10 cellular contexts compared by ENCODE assay signal in genomic region chr11:74025467-74026166, GRCh38. TPM values are rescaled to one million over a fixed set of nuclear protein-coding genes. Genes with fewer than 3 reads are reported as not detected.
DNase-seq lines count a peak whose midpoint lies in the region; ATAC-seq and TF ChIP-seq lines count a peak whose summit lies in the region.
"Had no signal": no experiment of that assay in that cellular context is flagged by ENCODE, and none has a peak within 500 bp of the region (broad histone marks: within the 10 kb centered on the region; RNA-seq: fewer than 3 reads in every experiment).

No MANE protein-coding gene starts in this region.

- peaks cover 60% of the 10 kb centered on the region for H3K4me1 Mint-ChIP-seq in activated T-cell treated with anti-CD3 and anti-CD28 coated beads, Interleukin-2, amount 50 U/mL, for 72 hours (ENCODE audit: low read depth)
- H3K4me1 Mint-ChIP-seq in stimulated activated naive CD8-positive, alpha-beta T cell treated with anti-CD3 and anti-CD28 coated beads, Interleukin-15, amount 100 ng/mL, for 72 hours = peaks cover 42% of the 10 kb centered on the region

- no peak for DNase-seq in activated T-cell treated with anti-CD3 and anti-CD28 coated beads, Interleukin-2, amount 50 U/mL, for 72 hours
- DNase-seq in activated T-cell treated with anti-CD3 and anti-CD28 coated beads, Interleukin-2, amount 50 U/mL, for 1 hour = no peak
- DNase-seq in RWPE2 (ENCODE audit: low spot score) (no peak), dermis blood vessel endothelial cell (peak; percentile 39), DMS153 (lab: John Stamatoyannopoulos, UW) (no peak)
- DNase-seq in stimulated activated naive CD8-positive, alpha-beta T cell treated with anti-CD3 and anti-CD28 coated beads, Interleukin-15, amount 100 ng/mL, for 72 hours = no peak
- DNase-seq: hypothalamus, NCI-H1436 treated with DMSO at 0.1 percent for 48 hours had no signal

- H3K27me3 Mint-ChIP-seq in activated T-cell treated with anti-CD3 and anti-CD28 coated beads, Interleukin-2, amount 50 U/mL, for 72 hours (ENCODE audit: low read depth) = no peaks in the 10 kb centered on the region
- no peaks in the 10 kb centered on the region for H3K27me3 Mint-ChIP-seq in stimulated activated naive CD8-positive, alpha-beta T cell treated with anti-CD3 and anti-CD28 coated beads, Interleukin-15, amount 100 ng/mL, for 72 hours

- no peaks in the 10 kb centered on the region for H3K9me3 ChIP-seq in RWPE2 (ENCODE audit: severe bottlenecking)

- no peak overlapping the region for H3K4me3 ChIP-seq in RWPE2 (ENCODE audit: severe bottlenecking)

- peaks cover 5 to 9% of the 10 kb centered on the region in 2 donors for H3K36me3 Mint-ChIP-seq in activated T-cell treated with anti-CD3 and anti-CD28 coated beads, Interleukin-2, amount 50 U/mL, for 72 hours (ENCODE audit: insufficient read depth in 2 of 2)

- no peak for TF ChIP-seq CTCF in RWPE2 (IDR thresholded peaks at IDR 0.05; ENCODE audit: poor library complexity, severe bottlenecking)

- H3K4me1 ChIP-seq in RWPE2 (ENCODE audit: insufficient read depth, poor library complexity, severe bottlenecking) = peaks cover 16% of the 10 kb centered on the region

- H3K27ac Mint-ChIP-seq in activated T-cell treated with anti-CD3 and anti-CD28 coated beads, Interleukin-2, amount 50 U/mL, for 72 hours = peak overlapping the region; percentile 63
- H3K27ac Mint-ChIP-seq in stimulated activated naive CD8-positive, alpha-beta T cell treated with anti-CD3 and anti-CD28 coated beads, Interleukin-15, amount 100 ng/mL, for 72 hours = peak overlapping the region in 1 of 2 donors; percentile 76

- ATAC-seq in activated T-cell treated with anti-CD3 and anti-CD28 coated beads, Interleukin-2, amount 50 U/mL, for 72 hours (replicated peaks in 1 of 2) = peak; percentile 32 to 60
- ATAC-seq in RWPE2 (ENCODE audit: low read depth) = peak; percentile 72
- ATAC-seq in stimulated activated naive CD8-positive, alpha-beta T cell treated with anti-CD3 and anti-CD28 coated beads, Interleukin-15, amount 100 ng/mL, for 72 hours = peak; percentile 24
- no peak for ATAC-seq in GM21717 (IDR thresholded peaks at IDR 0.05; ENCODE audit: unreplicated experiment)
- ATAC-seq in HG02885 (IDR thresholded peaks at IDR 0.05; ENCODE audit: poor library complexity, unreplicated experiment) = no peak

- no peaks in the 10 kb centered on the region for H3K27me3 ChIP-seq in RWPE2 (ENCODE audit: insufficient read depth, poor library complexity, severe bottlenecking)

- H3K9me3 Mint-ChIP-seq in activated T-cell treated with anti-CD3 and anti-CD28 coated beads, Interleukin-2, amount 50 U/mL, for 72 hours = no peaks in the 10 kb centered on the region
- no peaks in the 10 kb centered on the region for H3K9me3 Mint-ChIP-seq in stimulated activated naive CD8-positive, alpha-beta T cell treated with anti-CD3 and anti-CD28 coated beads, Interleukin-15, amount 100 ng/mL, for 72 hours

- no peak overlapping the region for H3K27ac ChIP-seq in RWPE2 (ENCODE audit: poor library complexity, severe bottlenecking)

- peak overlapping the region; percentile 21 to 33 for H3K4me3 Mint-ChIP-seq in activated T-cell treated with anti-CD3 and anti-CD28 coated beads, Interleukin-2, amount 50 U/mL, for 72 hours
- peak overlapping the region; percentile 7 to 35 for H3K4me3 Mint-ChIP-seq in stimulated activated naive CD8-positive, alpha-beta T cell treated with anti-CD3 and anti-CD28 coated beads, Interleukin-15, amount 100 ng/mL, for 72 hours

- no peaks in the 10 kb centered on the region for H3K36me3 ChIP-seq in RWPE2 (ENCODE audit: low read depth)

RNA-seq across cellular contexts. Expression of gene UCP3, which starts 16.7 kb away (rescaled TPM):
- 1 to 10 TPM; 3.7 to 5.4 TPM for total RNA-seq in activated T-cell treated with anti-CD3 and anti-CD28 coated beads, Interleukin-2, amount 50 U/mL, for 72 hours
- total RNA-seq in dermis blood vessel endothelial cell = 0.28 and 0.34 TPM in 2 replicates

RNA-seq across cellular contexts. Expression of gene UCP2, which starts 43.0 kb away (rescaled TPM):
- total RNA-seq in activated T-cell treated with anti-CD3 and anti-CD28 coated beads, Interleukin-2, amount 50 U/mL, for 72 hours = 100 to 1,000 TPM; 152 to 198 TPM
- total RNA-seq in dermis blood vessel endothelial cell = 2.6 and 22.3 TPM in 2 replicates

Comparison
In these comparisons a context has a peak if more than half of its experiments do, and no peak if none do; other contexts are left out.
1. ATAC-seq: peak in activated T-cell treated with anti-CD3 and anti-CD28 coated beads, Interleukin-2, amount 50 U/mL, for 72 hours (2 of 2), RWPE2 (single experiment) and stimulated activated naive CD8-positive, alpha-beta T cell treated with anti-CD3 and anti-CD28 coated beads, Interleukin-15, amount 100 ng/mL, for 72 hours (single experiment); none in GM21717 (single experiment) and HG02885 (single experiment).